ENCODE assay signal across 1 cellular context in the genomic region with DNA sequence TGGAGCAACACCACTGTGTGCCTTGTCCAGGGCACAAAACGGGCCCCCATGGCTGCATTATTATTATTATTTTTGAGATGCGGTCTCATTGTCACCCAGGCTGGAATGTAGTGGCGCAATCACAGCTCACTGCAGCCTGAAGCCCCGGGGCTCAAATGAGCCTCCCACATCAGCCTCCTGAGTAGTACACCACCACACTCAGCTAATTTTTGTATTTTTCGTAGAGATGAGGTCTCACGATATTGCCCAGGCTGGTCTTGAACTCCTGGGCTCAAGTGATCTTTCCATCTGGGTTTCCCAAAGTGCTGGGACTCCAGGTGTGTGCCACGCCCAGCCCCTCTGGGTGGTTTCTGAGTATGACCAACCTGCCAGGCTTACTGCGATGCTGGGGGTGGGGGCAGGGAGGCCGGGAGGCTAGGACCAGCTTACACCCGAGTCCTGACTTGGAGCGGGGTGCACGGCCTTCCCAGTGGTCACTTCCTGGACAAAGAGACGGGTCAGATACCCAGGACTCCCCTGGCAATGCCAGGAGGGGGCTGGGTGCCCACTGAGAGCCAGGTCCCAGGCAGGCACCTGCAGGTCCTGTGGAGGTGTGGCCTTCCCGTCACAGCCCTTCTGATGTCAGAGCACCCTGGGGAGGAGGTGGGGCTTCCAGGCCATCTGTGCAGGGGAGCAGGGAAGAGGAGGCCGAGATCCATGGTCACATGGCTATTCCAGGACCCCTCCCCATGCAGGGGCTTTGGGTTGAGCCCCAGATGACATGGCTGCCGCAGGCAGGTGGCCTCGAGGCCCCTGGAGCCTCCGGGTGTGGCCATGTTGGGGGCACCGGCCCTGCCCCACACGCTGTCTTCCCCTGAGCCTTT.
TF ChIP-seq lines count a peak whose summit lies in the region.

No MANE protein-coding gene starts in this region.

TF ChIP-seq in H1, 55 proteins besides CTCF, POLR2A, EP300 and RAD21:
- TF ChIP-seq MAX (IDR thresholded peaks at IDR 0.05) (no peak), USF2 (IDR thresholded peaks at IDR 0.05; ENCODE audit: low read length) (peak; percentile 18; the same call in 1 of the 2 replicates)
